ENCODE assay signal across 8 cellular contexts in the genomic region with DNA sequence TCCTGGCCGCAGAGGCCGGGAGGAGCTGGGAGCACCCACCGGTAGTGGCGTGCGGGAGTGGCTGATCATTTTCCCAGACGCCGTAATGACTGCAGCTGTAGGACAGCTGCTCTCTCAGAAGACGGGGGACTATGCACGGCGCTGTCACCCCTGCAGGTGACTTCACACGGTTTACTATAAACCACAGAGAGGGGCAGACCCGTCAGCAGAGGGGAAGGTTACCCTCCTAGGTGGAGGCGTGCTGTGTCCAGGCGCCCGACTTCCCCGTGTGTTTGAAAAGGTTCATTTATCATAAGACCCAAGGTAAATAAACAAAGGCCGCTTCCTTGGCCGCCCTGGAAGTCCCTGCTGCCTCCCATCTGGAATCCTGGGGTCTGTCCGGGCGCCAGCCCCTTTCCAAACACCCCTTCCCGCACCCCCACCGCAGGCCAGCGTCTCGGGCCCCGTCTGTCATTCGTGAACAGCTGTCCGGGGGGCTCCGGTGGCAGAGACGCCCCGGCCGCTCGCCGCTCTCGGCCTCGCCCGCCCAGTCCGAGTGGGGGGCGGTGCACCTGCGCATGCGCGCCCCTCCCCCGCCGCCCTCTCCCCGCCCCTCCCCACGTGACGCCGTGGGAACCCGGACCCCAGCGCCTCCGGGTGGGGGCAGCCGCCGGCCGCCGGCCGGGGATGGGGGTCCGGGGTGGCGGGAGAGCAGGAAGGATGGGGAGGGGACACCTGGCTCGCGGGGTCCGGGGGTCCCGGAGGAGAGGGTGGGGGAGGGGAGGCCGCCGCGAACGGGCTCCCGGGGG. TPM values are rescaled to one million over a fixed set of nuclear protein-coding genes. Genes with fewer than 3 reads are reported as not detected.
A peak's percentile ranks its signal among the peaks of the same experiment; 100 is the strongest.
DNase-seq lines count a peak whose midpoint lies in the region; ATAC-seq and TF ChIP-seq lines count a peak whose summit lies in the region.

No MANE protein-coding gene starts in this region.

- H3K36me3 ChIP-seq in BJ (ENCODE audit: control insufficient read depth, insufficient read depth, low read length) (no peaks in the 10 kb centered on the region), testis (ENCODE audit: low read depth, missing control alignments) (no peaks in the 10 kb centered on the region)

- TF ChIP-seq CTCF in BJ (IDR thresholded peaks at IDR 0.05; ENCODE audit: insufficient read depth, low read depth, low read length) (no peak), NB4 (IDR thresholded peaks at IDR 0.05; ENCODE audit: low read depth, low read length) (no peak), WTC11 (IDR thresholded peaks at IDR 0.05) (no peak), epithelial cell of proximal tubule (conservative IDR thresholded peaks at IDR 0.05; ENCODE audit: low read depth, low read length) (no peak), testis (IDR thresholded peaks at IDR 0.05) (no peak)

- WGBS in testis, 2 donors = 1% methylated on average over 18 to 46 of the region's 66 CpGs

- CTCF ChIA-PET in BJ (lab: Yijun Ruan, JAX) = no interaction called here
- CTCF ChIA-PET in WTC11 (lab: Charles Lee) = interaction anchor here (2.8 kb wide), 1 partner anchor 20 kb away, joined by 14 read pairs; no protein-coding TSS in a partner anchor

- H3K9me3 Mint-ChIP-seq in WTC11 = no peaks in the 10 kb centered on the region

- peak overlapping the region; percentile 73 for H3K4me3 Mint-ChIP-seq in WTC11

- H3K27me3 Mint-ChIP-seq in WTC11 (ENCODE audit: low read depth) = peaks cover 35% of the 10 kb centered on the region

- no peaks in the 10 kb centered on the region for H3K36me3 Mint-ChIP-seq in WTC11

- peaks cover 8% of the 10 kb centered on the region for H3K4me1 ChIP-seq in testis

- H3K27ac ChIP-seq in testis = peak overlapping the region; percentile 79 to 84

- TF ChIP-seq POLR2A in NB4 (IDR thresholded peaks at IDR 0.05; ENCODE audit: extremely low read depth, insufficient read length) (no peak), testis (IDR thresholded peaks at IDR 0.05) (no peak)

- H3K9me3 ChIP-seq in testis = no peaks in the 10 kb centered on the region

- peak overlapping the region; percentile 57 for H3K4me3 ChIP-seq in BJ (ENCODE audit: low read depth, low read length)
- H3K4me3 ChIP-seq in NB4 (ENCODE audit: low read depth, low read length) = no peak overlapping the region
- H3K4me3 ChIP-seq in epithelial cell of proximal tubule (ENCODE audit: low read depth, low read length) = peak overlapping the region; percentile 57
- peak overlapping the region; percentile 70 to 77 for H3K4me3 ChIP-seq in testis

- H3K27me3 ChIP-seq in BJ (ENCODE audit: control insufficient read depth, insufficient read depth, low read length) (peaks cover 7% of the 10 kb centered on the region), testis (no peaks in the 10 kb centered on the region)

- no peak overlapping the region for H3K27ac Mint-ChIP-seq in WTC11

- intact Hi-C loops in testis (cut with DNase I; ENCODE audit: low total_unique reads) = no loop called here

- DNase-seq in BJ (ENCODE audit: low read depth) (no peak), NB4 (ENCODE audit: low read depth) (peak; percentile 20), WTC11 (ENCODE audit: low spot score) (peak; percentile 60), epithelial cell of proximal tubule (ENCODE audit: low read depth) (no peak), middle frontal gyrus (ENCODE audit: extremely low spot score, low spot score) (peak; percentile 50), testis (peak; percentile 62), cerebellar nuclear complex (lab: John Stamatoyannopoulos, UW) (no peak)

- peaks cover 6% of the 10 kb centered on the region; the same call in 1 of the 2 replicates for H3K4me1 Mint-ChIP-seq in WTC11

- ATAC-seq in WTC11 (peak; percentile 17), GM19455 (IDR thresholded peaks at IDR 0.05; ENCODE audit: unreplicated experiment) (no peak)

- POLR2A ChIA-PET in BJ (lab: Charles Lee) (no interaction called here), WTC11 (lab: Charles Lee) (no interaction called here)

TF ChIP-seq in WTC11, 78 proteins besides CTCF, POLR2A, EP300 and RAD21:
- TF ChIP-seq, protein P1, sequence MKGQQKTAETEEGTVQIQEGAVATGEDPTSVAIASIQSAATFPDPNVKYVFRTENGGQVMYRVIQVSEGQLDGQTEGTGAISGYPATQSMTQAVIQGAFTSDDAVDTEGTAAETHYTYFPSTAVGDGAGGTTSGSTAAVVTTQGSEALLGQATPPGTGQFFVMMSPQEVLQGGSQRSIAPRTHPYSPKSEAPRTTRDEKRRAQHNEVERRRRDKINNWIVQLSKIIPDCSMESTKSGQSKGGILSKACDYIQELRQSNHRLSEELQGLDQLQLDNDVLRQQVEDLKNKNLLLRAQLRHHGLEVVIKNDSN (CRISPR knock-in tag; IDR thresholded peaks at IDR 0.05) = peak; percentile 81
- TF ChIP-seq, protein P2, sequence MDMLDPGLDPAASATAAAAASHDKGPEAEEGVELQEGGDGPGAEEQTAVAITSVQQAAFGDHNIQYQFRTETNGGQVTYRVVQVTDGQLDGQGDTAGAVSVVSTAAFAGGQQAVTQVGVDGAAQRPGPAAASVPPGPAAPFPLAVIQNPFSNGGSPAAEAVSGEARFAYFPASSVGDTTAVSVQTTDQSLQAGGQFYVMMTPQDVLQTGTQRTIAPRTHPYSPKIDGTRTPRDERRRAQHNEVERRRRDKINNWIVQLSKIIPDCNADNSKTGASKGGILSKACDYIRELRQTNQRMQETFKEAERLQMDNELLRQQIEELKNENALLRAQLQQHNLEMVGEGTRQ (CRISPR knock-in tag; IDR thresholded peaks at IDR 0.05) = peak; percentile 91
- TF ChIP-seq SP1 (CRISPR knock-in tag; conservative IDR thresholded peaks at IDR 0.05) (no peak), JUN (CRISPR knock-in tag; IDR thresholded peaks at IDR 0.05) (no peak), TCF7 (CRISPR knock-in tag; IDR thresholded peaks at IDR 0.05; ENCODE audit: low read depth) (no peak), ZNF121 (CRISPR knock-in tag; IDR thresholded peaks at IDR 0.05) (no peak), ZNF263 (CRISPR knock-in tag; IDR thresholded peaks at IDR 0.05; ENCODE audit: low read depth) (peak; percentile 28; the same call in 1 of the 2 replicates)

RNA-seq across cellular contexts. Expression of a gene that starts 0.9 kb away (rescaled TPM):
- polyA plus RNA-seq in BJ (2011; rRNA removed) (1.3 and 3.4 TPM in 2 replicates), testis (ENCODE audit: insufficient read depth, low read depth, low replicate concordance) (26.7 TPM)
- polyA minus RNA-seq in BJ (2011; rRNA and poly(A)+ RNA removed) = 1.0 and 2.2 TPM in 2 replicates
- total RNA-seq in WTC11 (2021) (8.4 to 9.8 TPM (median 9.0 TPM) in 3 replicates), epithelial cell of proximal tubule (0.07 and 2.1 TPM in 2 replicates), testis (10 to 100 TPM; 57.8 to 67.3 TPM)

RNA-seq across cellular contexts. Expression of a gene that starts 36.4 kb away (rescaled TPM):
- polyA plus RNA-seq in BJ (2011; rRNA removed) = 0.10 TPM in 1 of 2 replicates, not detected in the other
- polyA minus RNA-seq in BJ (2011; rRNA and poly(A)+ RNA removed) = not detected in 2 replicates
- 3.2 to 4.7 TPM (median 3.9 TPM) in 3 replicates for total RNA-seq in WTC11 (2021)
- 0.17 TPM in 1 of 2 replicates, not detected in the other for total RNA-seq in epithelial cell of proximal tubule
- 1 to 10 TPM; 2.2 to 2.3 TPM for total RNA-seq in testis
- 1.6 TPM for polyA plus RNA-seq in testis (ENCODE audit: insufficient read depth, low read depth, low replicate concordance)

RNA-seq across cellular contexts. Expression of a gene that starts 47.4 kb away (rescaled TPM):
- polyA plus RNA-seq in BJ (2011; rRNA removed) (4.5 and 6.8 TPM in 2 replicates), testis (ENCODE audit: insufficient read depth, low read depth, low replicate concordance) (5.4 TPM)
- polyA minus RNA-seq in BJ (2011; rRNA and poly(A)+ RNA removed) = 1.5 and 1.8 TPM in 2 replicates
- total RNA-seq in WTC11 (2021) (14.3 to 18.8 TPM (median 14.9 TPM) in 3 replicates), epithelial cell of proximal tubule (56.4 and 78.1 TPM in 2 replicates), testis (100 to 1,000 TPM in 1 of 2 donors, 10 to 100 TPM in 1; 98.5 to 104 TPM)

RNA-seq across cellular contexts. Expression of a gene that starts 51.0 kb away (rescaled TPM):
- 0.04 and 0.07 TPM in 2 replicates for polyA plus RNA-seq in BJ (2011; rRNA removed)
- 0.05 TPM in 1 of 2 replicates, not detected in the other for polyA minus RNA-seq in BJ (2011; rRNA and poly(A)+ RNA removed)
- total RNA-seq in WTC11 (2021) = 6.6 to 9.8 TPM (median 7.9 TPM) in 3 replicates
- 0.12 TPM in 1 of 2 replicates, not detected in the other for total RNA-seq in epithelial cell of proximal tubule
- total RNA-seq in testis = 1 to 10 TPM; 5.3 to 5.4 TPM
- polyA plus RNA-seq in testis (ENCODE audit: insufficient read depth, low read depth, low replicate concordance) = 0.88 TPM

Comparison
In these comparisons a context has a peak if more than half of its experiments do, and no peak if none do; other contexts are left out.
1. DNase-seq: peak in NB4 (single experiment), WTC11 (single experiment), middle frontal gyrus (single experiment) and testis (single experiment); none in BJ (single experiment), epithelial cell of proximal tubule (single experiment) and cerebellar nuclear complex (0 of 2).